18 cellular contexts compared by ENCODE assay signal in genomic region chr11:121659811-121660210, GRCh38.
DNase-seq lines count a peak whose midpoint lies in the region; ATAC-seq and TF ChIP-seq lines count a peak whose summit lies in the region.
"Had no signal": no experiment of that assay in that cellular context is flagged by ENCODE, and none has a peak within 500 bp of the region (broad histone marks: within the 10 kb centered on the region; RNA-seq: fewer than 3 reads in every experiment).

No MANE protein-coding gene starts in this region.

- no peaks in the 10 kb centered on the region for H3K27me3 Mint-ChIP-seq in T-helper 17 cell
- H3K27me3 Mint-ChIP-seq: CD4-positive, alpha-beta memory T cell had no signal

- H3K36me3 Mint-ChIP-seq in T-helper 17 cell (ENCODE audit: low read depth): peaks cover 4% of the 10 kb centered on the region
- H3K36me3 Mint-ChIP-seq: CD14-positive monocyte; CD4-positive, CD25-positive, alpha-beta regulatory T cell had no signal

- TF ChIP-seq CTCF in AG10803 (conservative IDR thresholded peaks at IDR 0.05; ENCODE audit: low read length) (no peak), fibroblast of mammary gland (conservative IDR thresholded peaks at IDR 0.05; ENCODE audit: control insufficient read depth, insufficient read depth, low read depth, low read length) (no peak)

- H3K4me1 Mint-ChIP-seq in T-helper 17 cell: peaks cover 16% of the 10 kb centered on the region

- no peak overlapping the region for H3K4me3 Mint-ChIP-seq in T-helper 17 cell
- H3K4me3 Mint-ChIP-seq: CD14-positive monocyte; CD4-positive, alpha-beta memory T cell; CD4-positive, CD25-positive, alpha-beta regulatory T cell; CD8-positive, alpha-beta memory T cell had no signal

- no peaks in the 10 kb centered on the region for H3K9me3 ChIP-seq in T-helper 17 cell (ENCODE audit: control insufficient read depth, low read length, poor library complexity, severe bottlenecking)
- H3K9me3 ChIP-seq: A549, BE2C, BLaER1, Caco-2 had no signal

- H3K27ac Mint-ChIP-seq in T-helper 17 cell: peak overlapping the region; percentile 14
- H3K27ac Mint-ChIP-seq: CD14-positive monocyte; CD4-positive, alpha-beta memory T cell; CD4-positive, CD25-positive, alpha-beta regulatory T cell; CD8-positive, alpha-beta memory T cell had no signal

- ATAC-seq in T-helper 17 cell: no peak
- ATAC-seq: A549 had no signal

- H3K4me3 ChIP-seq in AG10803 (ENCODE audit: low read length): no peak overlapping the region
- no peak overlapping the region for H3K4me3 ChIP-seq in fibroblast of mammary gland (ENCODE audit: control insufficient read depth, low read depth, low read length)
- H3K4me3 ChIP-seq: A549, BLaER1 had no signal

- DNase-seq in AG10803 (ENCODE audit: low read depth) (peak; percentile 64), T-helper 17 cell (no peak), fibroblast of mammary gland (ENCODE audit: low read depth) (peak; percentile 66), nucleus accumbens (lab: John Stamatoyannopoulos, UW) (no peak), COLO829 (ENCODE audit: low spot score) (no peak)
- no peak for DNase-seq in stimulated activated CD4-positive, alpha-beta T cell treated with anti-CD3 and anti-CD28 coated beads, Interleukin-2, amount 100 ng/mL, for 24 hours
- DNase-seq: BE2C; C1 segment of cervical spinal cord; Caco-2; Calu3; CD4-positive, alpha-beta memory T cell; CD4-positive, CD25-positive, alpha-beta regulatory T cell; CD8-positive, alpha-beta memory T cell; DMS79 treated with DMSO at 0.1 percent for 48 hours; GF-D8 had no signal

Comparison
In these comparisons a context has a peak if more than half of its experiments do, and no peak if none do; other contexts are left out.
1. DNase-seq: peak in AG10803 (single experiment) and fibroblast of mammary gland (single experiment); none in T-helper 17 cell (0 of 3), stimulated activated CD4-positive, alpha-beta T cell treated with anti-CD3 and anti-CD28 coated beads, Interleukin-2, amount 100 ng/mL, for 24 hours (0 of 2), nucleus accumbens (0 of 56) and COLO829 (single experiment).